Comparison of ENCODE assay signal across 8 cellular contexts in the genomic region with DNA sequence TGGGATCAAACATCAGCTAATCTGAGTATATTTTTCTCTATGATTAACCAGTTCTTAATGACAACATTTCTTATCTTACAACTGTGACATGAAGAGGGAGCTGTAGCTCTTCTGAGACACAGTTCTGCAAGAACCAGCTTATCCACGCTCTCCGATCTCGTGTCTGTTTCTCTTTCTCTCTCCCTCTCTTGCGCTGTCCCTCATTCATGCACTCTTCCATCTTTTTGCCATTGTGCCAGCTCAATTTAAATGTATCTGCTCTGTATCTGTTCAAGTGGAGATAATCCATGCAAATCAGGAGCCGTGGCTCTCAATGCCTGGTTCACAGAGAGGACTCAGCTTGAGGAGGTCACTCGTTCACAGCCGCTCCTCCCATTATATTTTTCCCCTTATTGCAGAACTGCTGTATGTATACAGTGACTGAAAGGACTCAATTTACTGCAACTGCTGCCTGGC.
DNase-seq lines count a peak whose midpoint lies in the region; ATAC-seq and TF ChIP-seq lines count a peak whose summit lies in the region.

No MANE protein-coding gene starts in this region.

- ATAC-seq in GM19463 (IDR thresholded peaks at IDR 0.05; ENCODE audit: unreplicated experiment) = peak; percentile 70
- peak; percentile 89 to 91 (median 90) for ATAC-seq in heart left ventricle
- no peak for ATAC-seq in HG02852 (IDR thresholded peaks at IDR 0.05; ENCODE audit: unreplicated experiment)

- peak; percentile 69 for TF ChIP-seq CTCF in A673 (conservative IDR thresholded peaks at IDR 0.05; ENCODE audit: low read depth, low read length)
- peak; percentile 78 for TF ChIP-seq CTCF in VCaP (conservative IDR thresholded peaks at IDR 0.05)
- peak in 11 of 12 donors; percentile 18 to 69 (median 54) for TF ChIP-seq CTCF in heart left ventricle (IDR thresholded peaks at IDR 0.05)
- peak in 3 of 4 experiments; percentile 23 to 52 (median 51) for TF ChIP-seq CTCF in prostate gland (IDR thresholded peaks at IDR 0.05)

- 1% methylated on average over 7 of the region's 7 CpGs for WGBS in heart left ventricle, 4 donors
- under 1% methylated on average over 7 of the region's 7 CpGs for WGBS in prostate gland

- H3K36me3 ChIP-seq in A673 (ENCODE audit: insufficient read depth, low read length, poor library complexity, severe bottlenecking) = no peaks in the 10 kb centered on the region
- H3K36me3 ChIP-seq in heart left ventricle = no peaks in the 10 kb centered on the region
- H3K36me3 ChIP-seq in prostate gland = no peaks in the 10 kb centered on the region

- no TSS peak for BruUV-seq in A673 (replicated peaks; lab: Mats Ljungman, UMichigan)

- POLR2A ChIA-PET in A673 (lab: Charles Lee; ENCODE audit: low non-redundant PET) = no interaction called here

- CTCF ChIA-PET in A673 (lab: Charles Lee) = interaction anchor here (1.2 kb wide), 1 partner anchor 190 kb away, joined by 5 read pairs; no protein-coding TSS in a partner anchor

- TF ChIP-seq POLR2A in heart left ventricle (IDR thresholded peaks at IDR 0.05) = no peak
- no peak for TF ChIP-seq POLR2A in prostate gland (IDR thresholded peaks at IDR 0.05)

- peak; percentile 75 for DNase-seq in A673 (ENCODE audit: low spot score)
- DNase-seq in NCI-H1105 (lab: John Stamatoyannopoulos, UW) = peak; percentile 70
- DNase-seq in heart left ventricle = peak in 3 of 5 donors; percentile 19 to 30 (median 25)
- peak; percentile 25 for DNase-seq in prostate gland (ENCODE audit: low spot score)
- no peak for DNase-seq in SIG-M5 treated with dmso at 0.1 percent for 504 hours (lab: John Stamatoyannopoulos, UW; ENCODE audit: unreplicated experiment)

- H3K4me1 ChIP-seq in A673 (ENCODE audit: insufficient read depth, low read length, poor library complexity, severe bottlenecking) (no peaks in the 10 kb centered on the region), heart left ventricle (peaks cover 0 to 9% (median 0%) of the 10 kb centered on the region in 12 donors), prostate gland (replicated peaks) (no peaks in the 10 kb centered on the region)

- peak overlapping the region; percentile 45 for H3K4me3 ChIP-seq in A673 (ENCODE audit: low read depth, low read length, poor library complexity, severe bottlenecking)
- peak overlapping the region; percentile 33 to 76 (median 54) for H3K4me3 ChIP-seq in heart left ventricle
- H3K4me3 ChIP-seq in prostate gland = peak overlapping the region; percentile 31 to 32

- H3K9me3 ChIP-seq in A673 (ENCODE audit: low read depth, low read length, poor library complexity, severe bottlenecking) (no peaks in the 10 kb centered on the region), heart left ventricle (no peaks in the 10 kb centered on the region), prostate gland (no peaks in the 10 kb centered on the region)

- H3K27me3 ChIP-seq in A673 (replicated peaks; ENCODE audit: insufficient read depth, low read depth, low read length, poor library complexity) (no peaks in the 10 kb centered on the region), heart left ventricle (no peaks in the 10 kb centered on the region), prostate gland (replicated peaks; ENCODE audit: insufficient read depth) (no peaks in the 10 kb centered on the region)

- intact Hi-C loops in A673 (cut with micrococcal nuclease; ENCODE audit: unreplicated experiment) (loop anchor here (10.0 kb wide), 2 partner anchors 239 to 449 kb away; no protein-coding TSS in a partner anchor), heart left ventricle (cut with DNase I) (loop anchor here in 8 of 10 donors (1.0 to 10.0 kb wide), 13 partner anchors 101 to 499 kb away; a partner anchor contains a TSS), prostate gland (cut with DNase I) (no loop called here)

- H3K27ac ChIP-seq in A673 (ENCODE audit: low read depth, low read length, poor library complexity, severe bottlenecking) (no peak overlapping the region), VCaP (no peak overlapping the region; the same call in 1 of the 2 replicates), heart left ventricle (peak overlapping the region in 8 of 12 donors; percentile 11 to 71 (median 44)), prostate gland (no peak overlapping the region)

Comparison
In these comparisons a context has a peak if more than half of its experiments do, and no peak if none do; other contexts are left out.
1. H3K27ac ChIP-seq: peak in heart left ventricle (8 of 12); none in A673 (single experiment), VCaP (single experiment) and prostate gland (0 of 2).
2. Peak in every context shown above with its lines, with median percentiles within 50 percentile points of each other: H3K4me3 ChIP-seq and CTCF ChIP-seq.